In genomic region chr10:43229208-43230061, GRCh38 we compare ENCODE assay signal across 8 cellular contexts. TPM values are rescaled to one million over a fixed set of nuclear protein-coding genes. Genes with fewer than 3 reads are reported as not detected.
DNase-seq lines count a peak whose midpoint lies in the region; ATAC-seq and TF ChIP-seq lines count a peak whose summit lies in the region.

No MANE protein-coding gene starts in this region.

- no peak overlapping the region for H3K27ac Mint-ChIP-seq in activated T-helper 2 cell treated with anti-CD3 and anti-CD28 coated beads, Interferon-gamma antibody, Interleukin-2, Interleukin-4, amounts not matched to agents 10 μg/mL and 5 μg/mL and 100 μg/mL, durations not matched to agents 14 hours and 24 hours and 36 hours

- H4K20me1 ChIP-seq in MM.1S (ENCODE audit: insufficient read depth, low read length): no peaks in the 10 kb centered on the region

- H3K9me3 ChIP-seq in right cardiac atrium (ENCODE audit: control insufficient read depth, low read length) (no peaks in the 10 kb centered on the region), MM.1S (replicated peaks; ENCODE audit: insufficient read depth, low read length) (no peaks in the 10 kb centered on the region)

- peak; percentile 11 to 23 for ATAC-seq in right cardiac atrium

- DNase-seq in LNCaP clone FGC (ENCODE audit: low read depth) (no peak), right cardiac atrium (peak; percentile 13 to 67 (median 55)), MM.1S (no peak), GM13977 (ENCODE audit: low spot score) (no peak), NCI-H510A treated with DMSO at 0.1 percent for 48 hours (lab: John Stamatoyannopoulos, UW) (no peak), HCEC 1CT (no peak)
- no peak for DNase-seq in activated T-helper 2 cell treated with anti-CD3 and anti-CD28 coated beads, Interferon-gamma antibody, Interleukin-2, Interleukin-4, amounts not matched to agents 10 μg/mL and 5 μg/mL and 100 μg/mL, durations not matched to agents 14 hours and 24 hours and 36 hours (ENCODE audit: low spot score)

- no peak overlapping the region for H3K27ac ChIP-seq in right cardiac atrium (ENCODE audit: low read length)
- H3K27ac ChIP-seq in skin epidermis: peak overlapping the region in 13 of 21 experiments; percentile 1 to 77 (median 47)
- no peak overlapping the region for H3K27ac ChIP-seq in MM.1S (ENCODE audit: low read length)

- no peak for TF ChIP-seq CTCF in LNCaP clone FGC (IDR thresholded peaks at IDR 0.05; ENCODE audit: control insufficient read depth, extremely low read depth, insufficient read depth)
- no peak for TF ChIP-seq CTCF in MM.1S (IDR thresholded peaks at IDR 0.05; ENCODE audit: low read length)
- no peak for TF ChIP-seq CTCF in GM13977 (IDR thresholded peaks at IDR 0.05; ENCODE audit: extremely low read depth, insufficient read depth, missing control alignments)

- in situ Hi-C loops in GM13977 (cut with MboI; ENCODE audit: low pct_unique_long_range_greater_than_20kb, low sequenced_read_pairs, unreplicated experiment): no loop called here

- H3K4me3 Mint-ChIP-seq in activated T-helper 2 cell treated with anti-CD3 and anti-CD28 coated beads, Interferon-gamma antibody, Interleukin-2, Interleukin-4, amounts not matched to agents 10 μg/mL and 5 μg/mL and 100 μg/mL, durations not matched to agents 14 hours and 24 hours and 36 hours (ENCODE audit: low read depth): peak overlapping the region; percentile 66

- no peaks in the 10 kb centered on the region for H3K9me3 Mint-ChIP-seq in activated T-helper 2 cell treated with anti-CD3 and anti-CD28 coated beads, Interferon-gamma antibody, Interleukin-2, Interleukin-4, amounts not matched to agents 10 μg/mL and 5 μg/mL and 100 μg/mL, durations not matched to agents 14 hours and 24 hours and 36 hours

- H3K4me1 ChIP-seq in right cardiac atrium (ENCODE audit: control insufficient read depth, insufficient read depth, low read length): no peaks in the 10 kb centered on the region
- H3K4me1 ChIP-seq in MM.1S (ENCODE audit: low read length): no peaks in the 10 kb centered on the region

- H3K36me3 Mint-ChIP-seq in activated T-helper 2 cell treated with anti-CD3 and anti-CD28 coated beads, Interferon-gamma antibody, Interleukin-2, Interleukin-4, amounts not matched to agents 10 μg/mL and 5 μg/mL and 100 μg/mL, durations not matched to agents 14 hours and 24 hours and 36 hours (ENCODE audit: low read depth): no peaks in the 10 kb centered on the region

- no peak overlapping the region for H3K4me2 ChIP-seq in MM.1S (ENCODE audit: low read depth, low read length)

- peaks cover 42% of the 10 kb centered on the region for H3K27me3 Mint-ChIP-seq in activated T-helper 2 cell treated with anti-CD3 and anti-CD28 coated beads, Interferon-gamma antibody, Interleukin-2, Interleukin-4, amounts not matched to agents 10 μg/mL and 5 μg/mL and 100 μg/mL, durations not matched to agents 14 hours and 24 hours and 36 hours (ENCODE audit: low read depth)

- H3K36me3 ChIP-seq in MM.1S (replicated peaks; ENCODE audit: insufficient read depth, low read length): no peaks in the 10 kb centered on the region

- no peak overlapping the region for H3K9ac ChIP-seq in MM.1S (ENCODE audit: low read length)

- H3F3A ChIP-seq in MM.1S (ENCODE audit: insufficient read depth, low read length): no peaks in the 10 kb centered on the region

- no peaks in the 10 kb centered on the region for H3K27me3 ChIP-seq in right cardiac atrium (ENCODE audit: control insufficient read depth, insufficient read depth)
- no peaks in the 10 kb centered on the region for H3K27me3 ChIP-seq in MM.1S (replicated peaks; ENCODE audit: insufficient read depth, low read length)

- H3K9me2 ChIP-seq in MM.1S (replicated peaks; ENCODE audit: insufficient read depth, low read length): no peaks in the 10 kb centered on the region

- no peak overlapping the region for H2AFZ ChIP-seq in MM.1S (ENCODE audit: low read length)

- H3K79me2 ChIP-seq in MM.1S (ENCODE audit: low read length): no peaks in the 10 kb centered on the region

- H3K4me3 ChIP-seq in LNCaP clone FGC (ENCODE audit: low read depth, low read length): peak overlapping the region; percentile 35
- peak overlapping the region; percentile 2 for H3K4me3 ChIP-seq in right cardiac atrium (ENCODE audit: low read length)
- peak overlapping the region; percentile 31 to 50 (median 39) for H3K4me3 ChIP-seq in skin epidermis
- H3K4me3 ChIP-seq in MM.1S (ENCODE audit: low read length): no peak overlapping the region

- WGBS in right cardiac atrium: 1% methylated on average over 99 of the region's 99 CpGs

- intact Hi-C loops in activated T-helper 2 cell treated with anti-CD3 and anti-CD28 coated beads, Interferon-gamma antibody, Interleukin-2, Interleukin-4, amounts not matched to agents 10 μg/mL and 5 μg/mL and 100 μg/mL, durations not matched to agents 14 hours and 24 hours and 36 hours (cut with micrococcal nuclease): loop anchor here (1.0 kb wide), 2 partner anchors 24 to 119 kb away; no protein-coding TSS in a partner anchor
- intact Hi-C loops in right cardiac atrium (cut with DNase I): no loop called here

- peaks cover 31% of the 10 kb centered on the region for H3K4me1 Mint-ChIP-seq in activated T-helper 2 cell treated with anti-CD3 and anti-CD28 coated beads, Interferon-gamma antibody, Interleukin-2, Interleukin-4, amounts not matched to agents 10 μg/mL and 5 μg/mL and 100 μg/mL, durations not matched to agents 14 hours and 24 hours and 36 hours (ENCODE audit: low read depth)

RNA-seq across cellular contexts. Expression of gene RASGEF1A, which starts 37.4 kb away (rescaled TPM):
- 1.1 and 1.6 TPM in 2 replicates for total RNA-seq in activated T-helper 2 cell treated with anti-CD3 and anti-CD28 coated beads, Interferon-gamma antibody, Interleukin-2, Interleukin-4, amounts not matched to agents 10 μg/mL and 5 μg/mL and 100 μg/mL, durations not matched to agents 14 hours and 24 hours and 36 hours
- 1 to 10 TPM; 2.0 to 3.4 (median 3.0) TPM for total RNA-seq in right cardiac atrium
- 1.6 TPM for polyA plus RNA-seq in right cardiac atrium

Comparison
In these comparisons a context has a peak if more than half of its experiments do, and no peak if none do; other contexts are left out.
1. DNase-seq: peak in right cardiac atrium (3 of 3); none in LNCaP clone FGC (single experiment), activated T-helper 2 cell treated with anti-CD3 and anti-CD28 coated beads, Interferon-gamma antibody, Interleukin-2, Interleukin-4, amounts not matched to agents 10 μg/mL and 5 μg/mL and 100 μg/mL, durations not matched to agents 14 hours and 24 hours and 36 hours (single experiment), MM.1S (single experiment), GM13977 (single experiment), NCI-H510A treated with DMSO at 0.1 percent for 48 hours (single experiment) and HCEC 1CT (single experiment).
2. H3K27ac ChIP-seq: peak in skin epidermis (13 of 21); none in right cardiac atrium (single experiment) and MM.1S (single experiment).